ENCODE assay signal across 10 cellular contexts in the genomic region with DNA sequence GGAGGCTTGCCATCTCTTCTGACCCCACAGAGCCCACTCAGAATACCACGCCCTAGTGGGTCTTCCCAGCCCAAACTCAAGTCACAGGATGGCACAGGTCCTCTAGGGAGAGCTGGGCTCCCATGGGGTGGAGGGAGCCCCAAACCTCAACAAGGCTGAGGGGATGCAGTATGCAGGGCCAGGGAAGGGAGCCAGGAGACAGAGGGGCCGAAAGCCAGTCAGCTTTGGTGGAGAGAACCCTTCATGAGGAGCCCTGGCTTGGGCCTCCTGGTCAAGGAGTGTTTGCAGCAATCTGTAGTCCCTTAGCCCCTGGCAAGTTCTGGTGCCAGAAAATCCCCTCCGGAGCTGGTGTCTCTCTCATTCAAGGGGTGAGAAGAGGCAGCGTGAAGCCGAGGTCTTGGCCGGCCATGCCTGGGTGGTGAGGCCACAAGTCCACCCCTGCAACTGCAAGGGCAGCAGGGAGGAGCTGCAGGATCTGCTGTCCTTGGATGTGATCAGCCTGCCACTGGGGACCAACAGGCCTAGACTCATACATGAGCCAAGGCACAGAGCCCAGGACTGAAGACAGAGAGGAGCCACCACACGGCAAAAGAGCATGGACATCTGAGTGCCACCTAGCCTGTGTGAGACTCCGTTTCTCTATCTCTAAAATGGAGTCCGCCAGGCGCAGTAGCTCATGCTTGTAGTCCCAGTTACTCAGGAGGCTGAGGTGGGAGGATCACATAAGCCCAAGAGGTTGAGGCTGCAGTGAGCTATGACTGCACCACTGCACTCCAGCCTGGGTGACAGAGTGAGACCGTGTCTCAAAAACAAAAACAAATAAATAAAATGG. TPM values are rescaled to one million over a fixed set of nuclear protein-coding genes. Genes with fewer than 3 reads are reported as not detected.
A peak's percentile ranks its signal among the peaks of the same experiment; 100 is the strongest.
DNase-seq lines count a peak whose midpoint lies in the region; ATAC-seq, FAIRE-seq and TF ChIP-seq lines count a peak whose summit lies in the region.
"Had no signal": no experiment of that assay in that cellular context is flagged by ENCODE, and none has a peak within 500 bp of the region (broad histone marks: within the 10 kb centered on the region; RNA-seq: fewer than 3 reads in every experiment).

No MANE protein-coding gene starts in this region.

- no peak for FAIRE-seq in HTR-8/SVneo (lab: Jason Lieb, UNC)
- FAIRE-seq: GM19239 had no signal

- in situ Hi-C loops in gastrocnemius medialis (cut with MboI; ENCODE audit: low sequenced_read_pairs in 4 of 4) = no loop called here

- peaks cover 16% of the 10 kb centered on the region for H3K36me3 Mint-ChIP-seq in activated CD8-positive, alpha-beta T cell treated with anti-CD3 and anti-CD28 coated beads for 36 hours (ENCODE audit: low read depth)

- no peak for ATAC-seq in activated CD8-positive, alpha-beta T cell treated with anti-CD3 and anti-CD28 coated beads for 36 hours
- peak; percentile 29 for ATAC-seq in Right ventricle myocardium inferior
- ATAC-seq in gastrocnemius medialis = peak; percentile 8 to 17

- peaks cover 3 to 15% of the 10 kb centered on the region in 2 donors for H3K4me1 ChIP-seq in gastrocnemius medialis

- no peaks in the 10 kb centered on the region for H3K9me3 ChIP-seq in gastrocnemius medialis

- intact Hi-C loops in activated CD8-positive, alpha-beta T cell treated with anti-CD3 and anti-CD28 coated beads for 36 hours (cut with micrococcal nuclease) = no loop called here
- intact Hi-C loops in Right ventricle myocardium inferior (cut with DNase I) (no loop called here), gastrocnemius medialis (cut with DNase I; ENCODE audit: low total_unique reads) (loop anchor here (2.0 kb wide), 1 partner anchor 16 kb away; no protein-coding TSS in a partner anchor)

- H3K27me3 ChIP-seq in gastrocnemius medialis = no peaks in the 10 kb centered on the region

- peak overlapping the region; percentile 70 for H3K27ac Mint-ChIP-seq in activated CD8-positive, alpha-beta T cell treated with anti-CD3 and anti-CD28 coated beads for 36 hours

- peaks cover 2% of the 10 kb centered on the region for H3K9me3 Mint-ChIP-seq in activated CD8-positive, alpha-beta T cell treated with anti-CD3 and anti-CD28 coated beads for 36 hours

- peaks cover 0 to 10% of the 10 kb centered on the region in 2 donors for H3K36me3 ChIP-seq in gastrocnemius medialis

- H3K4me1 Mint-ChIP-seq in activated CD8-positive, alpha-beta T cell treated with anti-CD3 and anti-CD28 coated beads for 36 hours (ENCODE audit: low read depth) = peaks cover 26% of the 10 kb centered on the region

- no peak overlapping the region for H3K4me3 ChIP-seq in gastrocnemius medialis

- CTCF ChIA-PET in activated CD8-positive, alpha-beta T cell treated with anti-CD3 and anti-CD28 coated beads for 36 hours (lab: Charles Lee) = interaction anchor here (0.7 to 1.8 kb wide), 6 partner anchors 9 to 33 kb away, joined by 3 to 4 read pairs (median 3); no protein-coding TSS in a partner anchor

- TF ChIP-seq CTCF in activated CD8-positive, alpha-beta T cell treated with anti-CD3 and anti-CD28 coated beads for 36 hours (IDR thresholded peaks at IDR 0.05) = no peak
- TF ChIP-seq CTCF in gastrocnemius medialis (IDR thresholded peaks at IDR 0.05 in 4 of 5, conservative IDR thresholded peaks at IDR 0.05 in 1 of 5) = no peak

- H3K4me3 Mint-ChIP-seq in activated CD8-positive, alpha-beta T cell treated with anti-CD3 and anti-CD28 coated beads for 36 hours = no peak overlapping the region

- DNase-seq in GM04504 (ENCODE audit: low read depth) = peak; percentile 28
- DNase-seq in activated CD8-positive, alpha-beta T cell treated with anti-CD3 and anti-CD28 coated beads for 36 hours = peak; percentile 24
- DNase-seq in Right ventricle myocardium inferior (ENCODE audit: missing footprints) = no peak
- DNase-seq in gastrocnemius medialis = peak in 1 of 2 donors; percentile 83
- DNase-seq in OCI-M1 (lab: John Stamatoyannopoulos, UW) = no peak
- no peak for DNase-seq in HTR-8/SVneo (ENCODE audit: insufficient read length, low spot score)
- DNase-seq in NCI-H2171 treated with DMSO at 0.1 percent for 48 hours (lab: John Stamatoyannopoulos, UW) = no peak
- DNase-seq in NCI-H446 (lab: John Stamatoyannopoulos, UW) = no peak
- DNase-seq: NCI-H526 treated with DMSO at 0.1 percent for 48 hours had no signal

- no peak for TF ChIP-seq POLR2A in gastrocnemius medialis (IDR thresholded peaks at IDR 0.05)

- no peaks in the 10 kb centered on the region for H3K27me3 Mint-ChIP-seq in activated CD8-positive, alpha-beta T cell treated with anti-CD3 and anti-CD28 coated beads for 36 hours

- H3K27ac ChIP-seq in gastrocnemius medialis = peak overlapping the region; percentile 98 to 100 (median 100)

- POLR2A ChIA-PET in activated CD8-positive, alpha-beta T cell treated with anti-CD3 and anti-CD28 coated beads for 36 hours (lab: Charles Lee) = interaction anchor here (0.6 to 6.8 kb wide), 13 partner anchors 10 to 244 kb away, joined by 3 to 59 read pairs (median 4); a partner anchor contains a TSS

RNA-seq across cellular contexts. Expression of a gene that starts 24.1 kb away (rescaled TPM):
- 100 to 1,000 TPM; 313 to 358 TPM for total RNA-seq in activated CD8-positive, alpha-beta T cell treated with anti-CD3 and anti-CD28 coated beads for 36 hours
- total RNA-seq in Right ventricle myocardium inferior (457 TPM), gastrocnemius medialis (100 to 1,000 TPM in 1 of 4 donors, 10 to 100 TPM in 3; 24.1 to 472 (median 32.8) TPM)

RNA-seq across cellular contexts. Expression of a gene that starts 52.2 kb away (rescaled TPM):
- total RNA-seq in activated CD8-positive, alpha-beta T cell treated with anti-CD3 and anti-CD28 coated beads for 36 hours = 1,000 to 10,000 TPM; 3,856 to 3,869 TPM
- total RNA-seq in Right ventricle myocardium inferior (5,781 TPM), gastrocnemius medialis (1,000 to 10,000 TPM in 3 of 4 donors, 100 to 1,000 TPM in 1; 874 to 6,745 (median 1,938) TPM)

Comparison
In these comparisons a context has a peak if more than half of its experiments do, and no peak if none do; other contexts are left out.
1. DNase-seq: peak in GM04504 (single experiment) and activated CD8-positive, alpha-beta T cell treated with anti-CD3 and anti-CD28 coated beads for 36 hours (single experiment); none in Right ventricle myocardium inferior (single experiment), OCI-M1 (single experiment), HTR-8/SVneo (single experiment), NCI-H2171 treated with DMSO at 0.1 percent for 48 hours (single experiment) and NCI-H446 (0 of 2).